ENCODE assay signal across 40 cellular contexts in the genomic region with DNA sequence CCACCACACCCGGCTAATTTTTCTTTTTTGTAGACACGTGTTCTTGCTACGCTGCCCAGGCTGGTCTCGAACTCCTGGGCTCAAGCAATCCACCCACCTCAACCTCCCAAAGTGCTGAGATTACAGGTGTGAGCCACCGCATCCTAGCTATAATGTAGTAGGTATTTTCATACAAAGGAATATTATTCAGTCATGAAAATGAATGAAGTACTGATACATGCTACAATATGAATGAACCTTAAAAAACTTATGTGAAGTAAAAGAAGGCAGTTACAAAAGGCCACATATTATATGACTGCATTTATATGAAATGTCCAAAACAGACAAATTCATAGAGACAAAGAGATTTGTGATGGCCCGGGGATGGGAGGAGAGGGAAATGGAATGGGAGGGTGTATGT. TPM values are rescaled to one million over a fixed set of nuclear protein-coding genes. Genes with fewer than 3 reads are reported as not detected.
"Had no signal": no experiment of that assay in that cellular context is flagged by ENCODE, and none has a peak within 500 bp of the region (broad histone marks: within the 10 kb centered on the region; RNA-seq: fewer than 3 reads in every experiment).

No MANE protein-coding gene starts in this region.

- H3K4me1 ChIP-seq: adrenal gland, ascending aorta, body of pancreas, breast epithelium had no signal

- ATAC-seq: activated naive CD4-positive, alpha-beta T cell treated with anti-CD3 and anti-CD28 coated beads, Interleukin-2, amount 50 U/mL, for 72 hours; activated naive CD8-positive, alpha-beta T cell treated with anti-CD3 and anti-CD28 coated beads, Interleukin-2, amount 50 U/mL, for 24 hours; activated T-cell treated with anti-CD3 and anti-CD28 coated beads, Interleukin-2, amount 50 U/mL, for 4 hours; activated T-cell treated with anti-CD3 and anti-CD28 coated beads, Interleukin-2, amount 50 U/mL, for 72 hours; activated T-helper 17 cell treated with anti-CD3 and anti-CD28 coated beads, Interleukin-2, amount 50 U/mL, for 72 hours; body of pancreas had no signal

- DNase-seq: activated effector memory CD4-positive, alpha-beta T cell treated with anti-CD3 and anti-CD28 coated beads, Interleukin-2, amount 50 U/mL, for 16 hours; activated effector memory CD4-positive, alpha-beta T cell treated with Interleukin-2 at 50 U/mL for 16 hours; activated gamma-delta T cell; activated gamma-delta T cell treated with Interleukin-2 at 50 U/mL for 16 hours; activated naive CD4-positive, alpha-beta T cell; activated naive CD4-positive, alpha-beta T cell treated with anti-CD3 and anti-CD28 coated beads for 36 hours; activated naive CD4-positive, alpha-beta T cell treated with anti-CD3 and anti-CD28 coated beads, Interleukin-2, amount 10 ng/mL, durations not matched to agents 7 days and 5 days; activated naive CD4-positive, alpha-beta T cell treated with anti-CD3 and anti-CD28 coated beads, Interleukin-2, amount 50 U/mL, for 16 hours; activated naive CD4-positive, alpha-beta T cell treated with Interleukin-2 at 50 U/mL for 16 hours; activated naive CD8-positive, alpha-beta T cell treated with anti-CD3 and anti-CD28 coated beads for 36 hours; activated naive CD8-positive, alpha-beta T cell treated with anti-CD3 and anti-CD28 coated beads, Interleukin-2, amount 10 ng/mL, durations not matched to agents 7 days and 5 days; activated naive CD8-positive, alpha-beta T cell treated with anti-CD3 and anti-CD28 coated beads, Interleukin-2, amount 50 U/mL, for 24 hours; activated T-cell treated with anti-CD3 and anti-CD28 coated beads, Interleukin-2, amount 50 U/mL, for 1 hour; activated T-cell treated with anti-CD3 and anti-CD28 coated beads, Interleukin-2, amount 50 U/mL, for 24 hours; activated T-cell treated with anti-CD3 and anti-CD28 coated beads, Interleukin-2, amount 50 U/mL, for 4 hours; activated T-cell treated with anti-CD3 and anti-CD28 coated beads, Interleukin-2, amount 50 U/mL, for 48 hours; activated T-cell treated with anti-CD3 and anti-CD28 coated beads, Interleukin-2, amount 50 U/mL, for 72 hours; adrenal gland; amniotic stem cell; amygdala; anterior cingulate cortex; aorta; body of pancreas; brain microvascular endothelial cell; caudate nucleus; central memory CD4-positive, alpha-beta T cell; cerebellar nuclear complex had no signal

- H3K4me3 ChIP-seq: adrenal gland, ascending aorta, body of pancreas, breast epithelium, cardiac muscle cell had no signal

- H3K27me3 ChIP-seq: ascending aorta, body of pancreas, brain microvascular endothelial cell, cardiac muscle cell had no signal

- H3K9me3 ChIP-seq: adrenal gland, ascending aorta, body of pancreas, breast epithelium had no signal

- H3K36me3 ChIP-seq: adrenal gland, ascending aorta, brain microvascular endothelial cell, breast epithelium, cardiac muscle cell had no signal

- H3K27ac ChIP-seq: adrenal gland, ascending aorta, body of pancreas, brain microvascular endothelial cell, breast epithelium, cardiac muscle cell had no signal

- FAIRE-seq: bronchial epithelial cell had no signal

RNA-seq across cellular contexts. Expression of a gene that starts 4.7 kb away (rescaled TPM):
- total RNA-seq: activated naive CD4-positive, alpha-beta T cell treated with anti-CD3 and anti-CD28 coated beads for 36 hours; activated naive CD8-positive, alpha-beta T cell treated with anti-CD3 and anti-CD28 coated beads for 36 hours; activated naive CD8-positive, alpha-beta T cell treated with anti-CD3 and anti-CD28 coated beads, Interleukin-2, amount 10 ng/mL, durations not matched to agents 7 days and 5 days; activated T-helper 1 cell treated with anti-CD3 and anti-CD28 coated beads, Interleukin-12 subunit alpha, Interleukin-12 subunit beta, Interleukin-2, Interleukin-4 antibody, amounts not matched to agents 30 ng/mL and 10 ng/mL and 1 ng/mL, durations not matched to agents 14 hours and 24 hours and 36 hours; activated T-helper 17 cell treated with anti-CD3 and anti-CD28 coated beads, Interleukin-2, amount 50 U/mL, for 72 hours; activated T-helper 2 cell treated with anti-CD3 and anti-CD28 coated beads, Interferon-gamma antibody, Interleukin-2, Interleukin-4, amounts not matched to agents 10 μg/mL and 5 μg/mL and 100 μg/mL, durations not matched to agents 14 hours and 24 hours and 36 hours; ascending aorta; astrocyte; body of pancreas; breast epithelium; bronchial epithelial cell; cardiac muscle cell; cardiac septum; cerebellum; chondrocyte had no signal
- polyA plus RNA-seq: adrenal gland, aorta had no signal

RNA-seq across cellular contexts. Expression of a gene that starts 20.2 kb away (rescaled TPM):
- total RNA-seq: activated naive CD4-positive, alpha-beta T cell treated with anti-CD3 and anti-CD28 coated beads for 36 hours; activated naive CD4-positive, alpha-beta T cell treated with anti-CD3 and anti-CD28 coated beads, Interleukin-2, amount 50 U/mL, for 72 hours; activated naive CD8-positive, alpha-beta T cell treated with anti-CD3 and anti-CD28 coated beads for 36 hours; activated naive CD8-positive, alpha-beta T cell treated with anti-CD3 and anti-CD28 coated beads, Interleukin-2, amount 10 ng/mL, durations not matched to agents 7 days and 5 days; activated T-cell treated with anti-CD3 and anti-CD28 coated beads, Interleukin-2, amount 50 U/mL, for 4 hours; activated T-cell treated with anti-CD3 and anti-CD28 coated beads, Interleukin-2, amount 50 U/mL, for 72 hours; activated T-helper 1 cell treated with anti-CD3 and anti-CD28 coated beads, Interleukin-12 subunit alpha, Interleukin-12 subunit beta, Interleukin-2, Interleukin-4 antibody, amounts not matched to agents 30 ng/mL and 10 ng/mL and 1 ng/mL, durations not matched to agents 14 hours and 24 hours and 36 hours; activated T-helper 17 cell treated with anti-CD3 and anti-CD28 coated beads, Interleukin-2, amount 50 U/mL, for 72 hours; activated T-helper 2 cell treated with anti-CD3 and anti-CD28 coated beads, Interferon-gamma antibody, Interleukin-2, Interleukin-4, amounts not matched to agents 10 μg/mL and 5 μg/mL and 100 μg/mL, durations not matched to agents 14 hours and 24 hours and 36 hours; adrenal gland; aorta; ascending aorta; astrocyte; body of pancreas; bronchial epithelial cell; cardiac muscle cell; cardiac septum; cerebellum; chondrocyte had no signal
- polyA plus RNA-seq: adrenal gland, cardiac muscle cell had no signal

RNA-seq across cellular contexts. Expression of a gene that starts 44.6 kb away (rescaled TPM):
- total RNA-seq: activated naive CD4-positive, alpha-beta T cell treated with anti-CD3 and anti-CD28 coated beads for 36 hours; activated naive CD8-positive, alpha-beta T cell treated with anti-CD3 and anti-CD28 coated beads, Interleukin-2, amount 10 ng/mL, durations not matched to agents 7 days and 5 days; activated T-helper 1 cell treated with anti-CD3 and anti-CD28 coated beads, Interleukin-12 subunit alpha, Interleukin-12 subunit beta, Interleukin-2, Interleukin-4 antibody, amounts not matched to agents 30 ng/mL and 10 ng/mL and 1 ng/mL, durations not matched to agents 14 hours and 24 hours and 36 hours; activated T-helper 2 cell treated with anti-CD3 and anti-CD28 coated beads, Interferon-gamma antibody, Interleukin-2, Interleukin-4, amounts not matched to agents 10 μg/mL and 5 μg/mL and 100 μg/mL, durations not matched to agents 14 hours and 24 hours and 36 hours; adrenal gland; aorta; ascending aorta; astrocyte; body of pancreas; bronchial epithelial cell; cardiac muscle cell; cardiac septum had no signal
- polyA plus RNA-seq: adipose tissue had no signal

RNA-seq across cellular contexts. Expression of a gene that starts 53.7 kb away (rescaled TPM):
- total RNA-seq: ascending aorta had no signal
